ENCODE assay signal across 14 cellular contexts in the genomic region with DNA sequence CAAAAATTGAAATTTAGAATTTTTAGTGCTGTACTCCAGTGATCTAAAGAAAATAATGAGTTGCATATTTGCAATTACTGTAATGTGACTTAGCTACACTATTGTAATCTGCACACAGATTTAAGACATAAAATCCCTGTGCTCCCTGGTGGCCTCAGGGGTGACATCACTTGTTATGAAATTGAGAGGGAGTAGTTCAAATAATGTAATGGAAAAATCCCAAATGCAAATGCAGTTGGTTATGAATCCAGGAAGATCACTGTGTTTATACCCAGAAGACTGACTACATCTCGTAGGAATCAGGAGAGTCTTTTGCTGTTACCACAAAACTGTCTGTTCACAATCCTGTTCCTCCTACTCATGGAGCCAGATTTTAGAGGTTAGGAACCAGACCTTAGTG.
DNase-seq lines count a peak whose midpoint lies in the region; TF ChIP-seq lines count a peak whose summit lies in the region.
"Had no signal": no experiment of that assay in that cellular context is flagged by ENCODE, and none has a peak within 500 bp of the region (broad histone marks: within the 10 kb centered on the region; RNA-seq: fewer than 3 reads in every experiment).

No MANE protein-coding gene starts in this region.

- CTCF ChIA-PET in HEK293 (lab: Yijun Ruan, JAX): no interaction called here

- no peak overlapping the region for H2AFZ ChIP-seq in hepatocyte

- H3K4me1 ChIP-seq in HEK293 (ENCODE audit: control insufficient read depth, insufficient read depth, low read length): peaks cover 3% of the 10 kb centered on the region; the same call in 1 of the 2 replicates
- peaks cover 3% of the 10 kb centered on the region for H3K4me1 ChIP-seq in hepatocyte (ENCODE audit: insufficient read depth)
- peaks cover 0 to 14% (median 4%) of the 10 kb centered on the region in 4 donors for H3K4me1 ChIP-seq in tibial artery
- H3K4me1 ChIP-seq: adrenal gland had no signal

- no peaks in the 10 kb centered on the region for H4K20me1 ChIP-seq in hepatocyte (ENCODE audit: insufficient read depth, poor library complexity, severe bottlenecking)

- WGBS in hepatocyte (ENCODE audit: low lambda C conversion rate, missing lambda C conversion rate): 50% methylated on average over 1 of the region's 1 CpG

- no peak overlapping the region for H3K4me3 ChIP-seq in HEK293 (ENCODE audit: low read depth, low read length)
- no peak overlapping the region for H3K4me3 ChIP-seq in brain microvascular endothelial cell (ENCODE audit: low read depth, low read length)
- H3K4me3 ChIP-seq in hepatocyte: no peak overlapping the region
- no peak overlapping the region for H3K4me3 ChIP-seq in tibial artery
- H3K4me3 ChIP-seq: adrenal gland had no signal

- H3K9me2 ChIP-seq in hepatocyte (replicated peaks; ENCODE audit: insufficient read depth): no peaks in the 10 kb centered on the region

- intact Hi-C loops in tibial artery (cut with DNase I; ENCODE audit: low total_unique reads): no loop called here

- in situ Hi-C loops in brain microvascular endothelial cell (cut with HindIII; ENCODE audit: low pct_ligation_motif_present, low sequenced_read_pairs): no loop called here

- DNase-seq in brain microvascular endothelial cell: peak; percentile 38
- DNase-seq in hepatocyte (ENCODE audit: low spot score): peak; percentile 20
- peak in 1 of 2 donors; percentile 47 for DNase-seq in tibial artery
- DNase-seq in KG1 (lab: John Stamatoyannopoulos, UW): no peak
- DNase-seq in T-helper 1 cell: no peak
- no peak for DNase-seq in NCI-H1105 treated with DMSO at 0.1 percent for 48 hours (lab: John Stamatoyannopoulos, UW)
- no peak for DNase-seq in SKM-1 treated with dmso at 0.1 percent for 144 hours (lab: John Stamatoyannopoulos, UW; ENCODE audit: unreplicated experiment)
- DNase-seq: activated T-cell treated with anti-CD3 and anti-CD28 coated beads for 4 hours; adrenal gland; MV-4-11; naive thymus-derived CD4-positive, alpha-beta T cell; NCI-H524; stimulated activated CD4-positive, alpha-beta T cell treated with anti-CD3 and anti-CD28 coated beads, Interleukin-15, amount 100 ng/mL, for 24 hours had no signal

- H3K36me3 ChIP-seq in HEK293 (ENCODE audit: control insufficient read depth in 2 of 2, insufficient read depth in 1 of 2, low read length in 2 of 2): no peaks in the 10 kb centered on the region
- H3K36me3 ChIP-seq in brain microvascular endothelial cell (replicated peaks): no peaks in the 10 kb centered on the region
- H3K36me3 ChIP-seq in hepatocyte (replicated peaks; ENCODE audit: insufficient read depth, low read depth): no peaks in the 10 kb centered on the region
- no peaks in the 10 kb centered on the region for H3K36me3 ChIP-seq in tibial artery
- H3K36me3 ChIP-seq: adrenal gland had no signal

- H3K9me3 ChIP-seq in HEK293 (ENCODE audit: control insufficient read depth, insufficient read depth, low read depth, low read length): no peaks in the 10 kb centered on the region
- H3K9me3 ChIP-seq in hepatocyte (ENCODE audit: low read depth): no peaks in the 10 kb centered on the region
- no peaks in the 10 kb centered on the region for H3K9me3 ChIP-seq in tibial artery
- H3K9me3 ChIP-seq: adrenal gland had no signal

- H3K27me3 ChIP-seq in brain microvascular endothelial cell (replicated peaks) (no peaks in the 10 kb centered on the region), hepatocyte (no peaks in the 10 kb centered on the region), tibial artery (no peaks in the 10 kb centered on the region)
- H3K27me3 ChIP-seq: adrenal gland had no signal

- H3K4me2 ChIP-seq in hepatocyte: no peak overlapping the region

- POLR2A ChIA-PET in HEK293 (lab: Yijun Ruan, JAX): no interaction called here

- no peak for TF ChIP-seq CTCF in HEK293 (tag by site-specific recombination; IDR thresholded peaks at IDR 0.05)
- no peak for TF ChIP-seq CTCF in brain microvascular endothelial cell (IDR thresholded peaks at IDR 0.05; ENCODE audit: low read depth, low read length, missing control alignments)
- TF ChIP-seq CTCF in hepatocyte (IDR thresholded peaks at IDR 0.05; ENCODE audit: poor library complexity): no peak
- no peak for TF ChIP-seq CTCF in tibial artery (IDR thresholded peaks at IDR 0.05)

- no peak overlapping the region for H3K27ac ChIP-seq in HEK293 (ENCODE audit: extremely low read depth, low read depth, low read length)
- H3K27ac ChIP-seq in brain microvascular endothelial cell: no peak overlapping the region
- H3K27ac ChIP-seq in hepatocyte: peak overlapping the region; percentile 87
- H3K27ac ChIP-seq in tibial artery: peak overlapping the region; percentile 29 to 38

- no peaks in the 10 kb centered on the region for H3K79me2 ChIP-seq in hepatocyte

TF ChIP-seq in HEK293, 187 proteins besides CTCF, POLR2A, EP300 and RAD21 (continues in another document):
- TF ChIP-seq HIC1 (tag by site-specific recombination; IDR thresholded peaks at IDR 0.05) (peak; percentile 18; the same call in 1 of the 2 replicates), PRDM6 (tag by site-specific recombination; IDR thresholded peaks at IDR 0.05) (peak; percentile 54; the same call in 1 of the 2 replicates), ZNF843 (tag by site-specific recombination; IDR thresholded peaks at IDR 0.05) (peak; percentile 51; the same call in 1 of the 2 replicates), MEIS1 (CRISPR knock-in tag; IDR thresholded peaks at IDR 0.05; ENCODE audit: borderline replicate concordance) (no peak), ZNF629 (tag by site-specific recombination; IDR thresholded peaks at IDR 0.05) (0 out of 2 replicates have a peak, but pooled peaks have one; percentile 18), GLIS1 (tag by site-specific recombination; IDR thresholded peaks at IDR 0.05) (peak; percentile 54; the same call in 1 of the 2 replicates), RBAK (tag by site-specific recombination; IDR thresholded peaks at IDR 0.05) (no peak), ZNF558 (tag by site-specific recombination; IDR thresholded peaks at IDR 0.05) (peak; percentile 53; the same call in 1 of the 2 replicates), ZBTB21 (tag by site-specific recombination; IDR thresholded peaks at IDR 0.05) (peak; percentile 48), ZNF394 (tag by site-specific recombination; IDR thresholded peaks at IDR 0.05; ENCODE audit: borderline replicate concordance) (no peak)
- TF ChIP-seq, protein P1, sequence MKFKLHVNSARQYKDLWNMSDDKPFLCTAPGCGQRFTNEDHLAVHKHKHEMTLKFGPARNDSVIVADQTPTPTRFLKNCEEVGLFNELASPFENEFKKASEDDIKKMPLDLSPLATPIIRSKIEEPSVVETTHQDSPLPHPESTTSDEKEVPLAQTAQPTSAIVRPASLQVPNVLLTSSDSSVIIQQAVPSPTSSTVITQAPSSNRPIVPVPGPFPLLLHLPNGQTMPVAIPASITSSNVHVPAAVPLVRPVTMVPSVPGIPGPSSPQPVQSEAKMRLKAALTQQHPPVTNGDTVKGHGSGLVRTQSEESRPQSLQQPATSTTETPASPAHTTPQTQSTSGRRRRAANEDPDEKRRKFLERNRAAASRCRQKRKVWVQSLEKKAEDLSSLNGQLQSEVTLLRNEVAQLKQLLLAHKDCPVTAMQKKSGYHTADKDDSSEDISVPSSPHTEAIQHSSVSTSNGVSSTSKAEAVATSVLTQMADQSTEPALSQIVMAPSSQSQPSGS (tag by site-specific recombination; IDR thresholded peaks at IDR 0.05; ENCODE audit: low read depth): peak; percentile 45; the same call in 1 of the 2 replicates

Comparison
In these comparisons a context has a peak if more than half of its experiments do, and no peak if none do; other contexts are left out.
1. H3K27ac ChIP-seq: peak in hepatocyte (single experiment) and tibial artery (2 of 2); none in HEK293 (single experiment) and brain microvascular endothelial cell (single experiment).
2. DNase-seq: peak in brain microvascular endothelial cell (single experiment) and hepatocyte (single experiment); none in KG1 (single experiment), T-helper 1 cell (0 of 5), NCI-H1105 treated with DMSO at 0.1 percent for 48 hours (single experiment) and SKM-1 treated with dmso at 0.1 percent for 144 hours (single experiment).